ENCODE assay signal across 9 cellular contexts in the genomic region with DNA sequence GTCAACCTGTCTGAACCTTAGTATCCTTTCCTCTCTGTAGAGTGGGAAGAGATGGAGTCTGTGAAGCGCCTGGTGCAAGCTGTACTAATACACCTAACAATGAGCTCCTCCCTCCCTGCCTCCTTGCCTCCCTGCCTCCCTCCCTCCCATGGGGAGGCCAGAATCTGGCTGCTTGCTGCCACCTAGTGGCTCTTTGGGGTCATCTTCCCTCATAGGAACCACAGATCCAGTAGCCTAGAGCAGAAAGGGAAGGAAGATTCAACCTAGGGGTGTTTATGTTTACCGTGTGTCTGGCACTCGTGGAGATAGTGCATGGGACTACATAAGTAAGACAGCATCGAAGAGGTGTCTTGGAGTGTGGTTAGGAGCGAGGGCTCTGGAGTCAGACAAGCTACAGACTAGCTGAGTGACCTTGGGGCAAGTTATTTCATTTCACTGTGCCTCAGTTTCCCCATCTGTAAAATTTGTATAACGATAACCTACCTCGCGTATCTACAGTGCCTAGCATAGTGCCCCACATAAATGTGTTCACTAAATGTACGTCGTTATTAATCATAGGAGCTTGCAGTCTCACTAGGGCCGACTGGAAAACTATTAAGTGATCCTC. TPM values are rescaled to one million over a fixed set of nuclear protein-coding genes. Genes with fewer than 3 reads are reported as not detected.
DNase-seq lines count a peak whose midpoint lies in the region; ATAC-seq and TF ChIP-seq lines count a peak whose summit lies in the region.
"Had no signal": no experiment of that assay in that cellular context is flagged by ENCODE, and none has a peak within 500 bp of the region (broad histone marks: within the 10 kb centered on the region; RNA-seq: fewer than 3 reads in every experiment).

No MANE protein-coding gene starts in this region.

- peak overlapping the region in 1 of 8 donors; percentile 51 for H3K27ac Mint-ChIP-seq in CD8-positive, alpha-beta memory T cell
- H3K27ac Mint-ChIP-seq: T-helper 1 cell treated with Interleukin-12 subunit alpha and Interleukin-12 subunit beta and Interleukin-4 antibody, amounts not matched to agents 30 μg/mL and 1 μg/mL, for 36 hours had no signal

- TF ChIP-seq CTCF in smooth muscle cell (IDR thresholded peaks at IDR 0.05; ENCODE audit: borderline replicate concordance, insufficient read depth, poor library complexity, severe bottlenecking): peak; percentile 66

- H3K4me1 Mint-ChIP-seq in CD8-positive, alpha-beta memory T cell: no peaks in the 10 kb centered on the region

- CTCF ChIA-PET in CD8-positive, alpha-beta memory T cell (lab: Charles Lee): interaction anchor here (1.5 kb wide), 1 partner anchor 32 kb away, joined by 3 read pairs; no protein-coding TSS in a partner anchor

- no peaks in the 10 kb centered on the region for H4K20me1 ChIP-seq in smooth muscle cell (ENCODE audit: low read depth)

- POLR2A ChIA-PET in CD8-positive, alpha-beta memory T cell (lab: Charles Lee): no interaction called here

- H3K9me3 Mint-ChIP-seq in CD8-positive, alpha-beta memory T cell: no peaks in the 10 kb centered on the region
- H3K9me3 Mint-ChIP-seq: T-helper 1 cell treated with Interleukin-12 subunit alpha and Interleukin-12 subunit beta and Interleukin-4 antibody, amounts not matched to agents 30 μg/mL and 1 μg/mL, for 36 hours had no signal

- H3K27me3 ChIP-seq in CD8-positive, alpha-beta memory T cell (ENCODE audit: insufficient read depth, low read length, poor library complexity, severe bottlenecking): peaks cover 5% of the 10 kb centered on the region
- H3K27me3 ChIP-seq in smooth muscle cell (ENCODE audit: low read depth): no peaks in the 10 kb centered on the region

- H3K4me3 Mint-ChIP-seq in CD8-positive, alpha-beta memory T cell: no peak overlapping the region
- H3K4me3 Mint-ChIP-seq: T-helper 1 cell treated with Interleukin-12 subunit alpha and Interleukin-12 subunit beta and Interleukin-4 antibody, amounts not matched to agents 30 μg/mL and 1 μg/mL, for 36 hours had no signal

- H3K36me3 Mint-ChIP-seq in CD8-positive, alpha-beta memory T cell: no peaks in the 10 kb centered on the region

- no peaks in the 10 kb centered on the region for H3K36me3 ChIP-seq in CD8-positive, alpha-beta memory T cell (ENCODE audit: insufficient read depth, low read length)
- no peaks in the 10 kb centered on the region for H3K36me3 ChIP-seq in smooth muscle cell (ENCODE audit: low read depth)

- no peaks in the 10 kb centered on the region for H3K4me1 ChIP-seq in CD8-positive, alpha-beta memory T cell (ENCODE audit: insufficient read depth, low read length)
- no peaks in the 10 kb centered on the region for H3K4me1 ChIP-seq in smooth muscle cell (ENCODE audit: low read depth)

- H3K79me2 ChIP-seq in smooth muscle cell (ENCODE audit: low read depth): no peaks in the 10 kb centered on the region

- ATAC-seq in GM21529 (IDR thresholded peaks at IDR 0.05; ENCODE audit: unreplicated experiment): peak; percentile 83
- no peak for ATAC-seq in GM21367 (IDR thresholded peaks at IDR 0.05; ENCODE audit: unreplicated experiment)

- H3K9ac ChIP-seq in smooth muscle cell (ENCODE audit: low read depth): no peak overlapping the region

- WGBS in smooth muscle cell (ENCODE audit: low lambda C conversion rate): 74% methylated on average over 11 of the region's 11 CpGs

- no peaks in the 10 kb centered on the region for H3K9me3 ChIP-seq in CD8-positive, alpha-beta memory T cell (ENCODE audit: low read length)
- H3K9me3 ChIP-seq in smooth muscle cell (replicated peaks; ENCODE audit: low read depth): no peaks in the 10 kb centered on the region

- H3K27ac ChIP-seq in CD8-positive, alpha-beta memory T cell (ENCODE audit: low read depth, low read length): no peak overlapping the region
- H3K27ac ChIP-seq in smooth muscle cell (ENCODE audit: low read depth): no peak overlapping the region

- H3K27me3 Mint-ChIP-seq in CD8-positive, alpha-beta memory T cell: peaks cover 29 to 34% of the 10 kb centered on the region in 2 donors

- H3K4me3 ChIP-seq in CD8-positive, alpha-beta memory T cell (ENCODE audit: low read length): no peak overlapping the region
- no peak overlapping the region for H3K4me3 ChIP-seq in smooth muscle cell

- H3F3A ChIP-seq in smooth muscle cell (ENCODE audit: low read depth): no peaks in the 10 kb centered on the region

- peak in 4 of 5 donors; percentile 8 to 55 (median 14) for DNase-seq in CD8-positive, alpha-beta memory T cell
- DNase-seq in NCI-H128 (lab: John Stamatoyannopoulos, UW; ENCODE audit: unreplicated experiment): peak; percentile 35
- DNase-seq in SW480 (ENCODE audit: low spot score): peak; percentile 82
- peak; percentile 87 for DNase-seq in astrocyte of the hippocampus (ENCODE audit: low read depth, low spot score)
- DNase-seq in hypothalamus (lab: John Stamatoyannopoulos, UW): peak in 36 of 51 donors; percentile 9 to 74 (median 45)
- DNase-seq in smooth muscle cell (lab: John Stamatoyannopoulos, UW; ENCODE audit: unreplicated experiment): no peak

- H3K4me2 ChIP-seq in smooth muscle cell: no peak overlapping the region

- no peak overlapping the region for H2AFZ ChIP-seq in smooth muscle cell (ENCODE audit: low read depth)

RNA-seq across cellular contexts. Expression of gene TSPAN9, which starts 35.5 kb away (rescaled TPM):
- total RNA-seq in CD8-positive, alpha-beta memory T cell: under 1 TPM; 0.33 to 0.79 TPM
- polyA plus RNA-seq in CD8-positive, alpha-beta memory T cell: not detected
- 29.8 and 46.9 TPM in 2 replicates for total RNA-seq in smooth muscle cell
- polyA plus RNA-seq in smooth muscle cell: 14.4 and 17.7 TPM in 2 replicates

Comparison
In these comparisons a context has a peak if more than half of its experiments do, and no peak if none do; other contexts are left out.
1. RNA of gene TSPAN9, which starts 35.5 kb away (total RNA-seq): 29.8 to 46.9 TPM in smooth muscle cell; 0.33 to 0.79 TPM in CD8-positive, alpha-beta memory T cell; every median in the first group is over 10 times any median in the second.